ENCODE assay signal across 8 cellular contexts in the genomic region with DNA sequence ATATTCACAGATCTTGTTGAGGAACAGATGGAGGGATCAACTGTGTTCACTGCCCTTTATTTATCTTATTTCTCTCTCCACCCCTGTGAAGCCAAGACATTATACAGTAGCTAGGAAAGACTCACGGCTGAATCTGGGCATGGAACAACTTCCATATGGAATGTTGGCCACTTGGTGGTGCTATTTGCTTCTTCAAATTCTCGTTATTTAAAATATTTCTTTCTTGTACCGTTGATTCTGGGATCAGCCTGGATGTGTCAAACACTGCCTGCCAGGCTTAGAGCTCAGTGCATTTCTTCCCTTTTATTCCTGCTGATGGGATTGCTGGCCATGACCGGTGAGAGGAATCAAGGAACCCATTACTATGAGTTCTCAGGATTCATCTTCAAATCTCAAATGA. TPM values are rescaled to one million over a fixed set of nuclear protein-coding genes. Genes with fewer than 3 reads are reported as not detected.
A peak's percentile ranks its signal among the peaks of the same experiment; 100 is the strongest.
DNase-seq lines count a peak whose midpoint lies in the region; FAIRE-seq and TF ChIP-seq lines count a peak whose summit lies in the region.

No MANE protein-coding gene starts in this region.

- H3K27ac Mint-ChIP-seq in astrocyte (ENCODE audit: unreplicated experiment) = no peak overlapping the region

- intact Hi-C loops in sigmoid colon (cut with DNase I) = loop anchor here (1.0 to 5.0 kb wide), 5 partner anchors 41 to 541 kb away; partner anchors contain the start of genes POMGNT2 and SNRK

- H3K4me2 ChIP-seq in astrocyte (ENCODE audit: low read length) = no peak overlapping the region

- H3K9ac ChIP-seq in astrocyte (ENCODE audit: low read length) = no peak overlapping the region

- H2AFZ ChIP-seq in astrocyte (ENCODE audit: low read depth, low read length) = no peak overlapping the region

- no peaks in the 10 kb centered on the region for H3K4me1 Mint-ChIP-seq in astrocyte (ENCODE audit: low read depth, unreplicated experiment)

- TF ChIP-seq CTCF in GM12874 (IDR thresholded peaks at IDR 0.05; ENCODE audit: insufficient read depth, low read depth, low read length) (peak; percentile 24; the same call in 1 of the 2 replicates), astrocyte (IDR thresholded peaks at IDR 0.05; ENCODE audit: insufficient read depth, low read depth, low read length) (peak; percentile 66), right atrium auricular region (IDR thresholded peaks at IDR 0.05) (peak; percentile 23 to 76), sigmoid colon (IDR thresholded peaks at IDR 0.05) (peak; percentile 45 to 68 (median 60))

- WGBS in sigmoid colon, 2 donors = 9 to 10% methylated on average over 4 of the region's 4 CpGs

- H3K4me3 ChIP-seq in astrocyte (ENCODE audit: insufficient read depth, low read depth, low read length) (no peak overlapping the region), right atrium auricular region (no peak overlapping the region), sigmoid colon (no peak overlapping the region)

- H4K20me1 ChIP-seq in astrocyte (ENCODE audit: insufficient read depth, low read length) = no peaks in the 10 kb centered on the region

- TF ChIP-seq EP300 in sigmoid colon (IDR thresholded peaks at IDR 0.05) = no peak

- H3K27me3 ChIP-seq in astrocyte (ENCODE audit: insufficient read depth, low read length) (no peaks in the 10 kb centered on the region), right atrium auricular region (no peaks in the 10 kb centered on the region), sigmoid colon (no peaks in the 10 kb centered on the region)

- H3K4me1 ChIP-seq in astrocyte (ENCODE audit: insufficient read depth, low read length) (no peaks in the 10 kb centered on the region), right atrium auricular region (no peaks in the 10 kb centered on the region), sigmoid colon (peaks cover 0 to 9% (median 5%) of the 10 kb centered on the region in 4 donors)

- H3K79me2 ChIP-seq in astrocyte (ENCODE audit: insufficient read depth, low read length) = no peaks in the 10 kb centered on the region

- no peaks in the 10 kb centered on the region for H3K36me3 Mint-ChIP-seq in astrocyte (ENCODE audit: low read depth, unreplicated experiment)

- H3K9me3 ChIP-seq in astrocyte (ENCODE audit: insufficient read depth, low read depth, low read length) = no peaks in the 10 kb centered on the region
- H3K9me3 ChIP-seq in right atrium auricular region = no peaks in the 10 kb centered on the region
- H3K9me3 ChIP-seq in sigmoid colon = no peaks in the 10 kb centered on the region

- no peaks in the 10 kb centered on the region for H3K36me3 ChIP-seq in astrocyte (ENCODE audit: insufficient read depth, low read length)
- no peaks in the 10 kb centered on the region for H3K36me3 ChIP-seq in right atrium auricular region
- H3K36me3 ChIP-seq in sigmoid colon = no peaks in the 10 kb centered on the region

- H3K9me3 Mint-ChIP-seq in astrocyte (ENCODE audit: unreplicated experiment) = no peaks in the 10 kb centered on the region

- peaks cover 3% of the 10 kb centered on the region for H3K27me3 Mint-ChIP-seq in astrocyte (ENCODE audit: low read depth, unreplicated experiment)

- no peak overlapping the region for H3K27ac ChIP-seq in astrocyte (ENCODE audit: low read depth, low read length)
- H3K27ac ChIP-seq in right atrium auricular region = no peak overlapping the region
- H3K27ac ChIP-seq in sigmoid colon = no peak overlapping the region

- no peak for TF ChIP-seq POLR2A in sigmoid colon (IDR thresholded peaks at IDR 0.05)

- FAIRE-seq in astrocyte (lab: Jason Lieb, UNC) = peak; percentile 58

- DNase-seq in Ammon's horn (ENCODE audit: low spot score) (peak; percentile 77), NCI-H345 (lab: John Stamatoyannopoulos, UW) (peak; percentile 44), astrocyte (ENCODE audit: low read depth) (peak; percentile 16), right atrium auricular region (ENCODE audit: low spot score) (no peak), sigmoid colon (no peak), mesenteric fat pad (ENCODE audit: low spot score) (no peak)
- no peak for DNase-seq in effector CD4-positive, alpha-beta T cell

- H3K4me3 Mint-ChIP-seq in astrocyte (ENCODE audit: unreplicated experiment) = no peak overlapping the region

RNA-seq across cellular contexts. Expression of gene GASK1A, which starts 17.5 kb away (rescaled TPM):
- 0.09 TPM in 1 of 2 replicates, not detected in the other for total RNA-seq in astrocyte
- total RNA-seq in right atrium auricular region = 1 to 10 TPM; 1.5 to 2.1 TPM
- total RNA-seq in sigmoid colon = 10 to 100 TPM in 3 of 4 donors, 1 to 10 TPM in 1; 8.1 to 32.7 (median 18.1) TPM
- polyA plus RNA-seq in sigmoid colon = 1 to 10 TPM in 2 of 3 donors, under 1 TPM in 1; 0.92 to 1.8 (median 1.2) TPM
- total RNA-seq in mesenteric fat pad = 11.9 TPM

RNA-seq across cellular contexts. Expression of gene ZNF662, which starts 55.7 kb away (rescaled TPM):
- total RNA-seq in astrocyte (0.23 and 0.53 TPM in 2 replicates), right atrium auricular region (1 to 10 TPM; 1.7 to 2.7 TPM), sigmoid colon (10 to 100 TPM in 1 of 4 donors, 1 to 10 TPM in 3; 7.4 to 18.6 (median 9.0) TPM), mesenteric fat pad (5.7 TPM)
- 1 to 10 TPM in 2 of 3 donors, under 1 TPM in 1; 0.46 to 2.4 (median 2.1) TPM for polyA plus RNA-seq in sigmoid colon

Comparison
In these comparisons a context has a peak if more than half of its experiments do, and no peak if none do; other contexts are left out.
1. DNase-seq: peak in Ammon's horn (single experiment), NCI-H345 (single experiment) and astrocyte (single experiment); none in right atrium auricular region (single experiment), sigmoid colon (single experiment), effector CD4-positive, alpha-beta T cell (single experiment) and mesenteric fat pad (single experiment).
2. Peak in every context shown above with its lines, with median percentiles within 50 percentile points of each other: CTCF ChIP-seq.